ENCODE assay signal across 1 cellular context in genomic region chr19:5321851-5322681, GRCh38.
TF ChIP-seq lines count a peak whose summit lies in the region.

No MANE protein-coding gene starts in this region.

TF ChIP-seq in GM12878, 131 proteins besides CTCF, POLR2A, EP300 and RAD21 (continued from another document):
- TF ChIP-seq CUX1 (IDR thresholded peaks at IDR 0.05; ENCODE audit: insufficient replicate concordance, low read depth, low read length) = no peak
